ENCODE assay signal across 8 cellular contexts in genomic region chr10:13347235-13348156, GRCh38. TPM values are rescaled to one million over a fixed set of nuclear protein-coding genes. Genes with fewer than 3 reads are reported as not detected.
DNase-seq lines count a peak whose midpoint lies in the region; ATAC-seq and TF ChIP-seq lines count a peak whose summit lies in the region.

No MANE protein-coding gene starts in this region.

- H3K27me3 Mint-ChIP-seq in dendritic cell treated with granulocyte-macrophage colony-stimulating factor and Interleukin-4, amounts not matched to agents 40 ng/mL and 50 ng/mL, for 4 days: peaks cover 19% of the 10 kb centered on the region

- H3K4me1 Mint-ChIP-seq in dendritic cell treated with granulocyte-macrophage colony-stimulating factor and Interleukin-4, amounts not matched to agents 40 ng/mL and 50 ng/mL, for 4 days (ENCODE audit: low read depth): peaks cover 39% of the 10 kb centered on the region

- no peaks in the 10 kb centered on the region for H3K9me3 ChIP-seq in liver (ENCODE audit: control insufficient read depth in 4 of 4, low read length in 3 of 4)

- peak overlapping the region in 1 of 2 donors; percentile 43 for H3K9ac ChIP-seq in liver (ENCODE audit: low read depth in 1 of 2, low read length in 2 of 2)

- TF ChIP-seq RAD21 in liver (IDR thresholded peaks at IDR 0.05): no peak

- peak overlapping the region; percentile 80 for H3K27ac Mint-ChIP-seq in dendritic cell treated with granulocyte-macrophage colony-stimulating factor and Interleukin-4, amounts not matched to agents 40 ng/mL and 50 ng/mL, for 4 days

- H3K27ac ChIP-seq in liver (ENCODE audit: low read depth in 1 of 2, low read length in 2 of 2): peak overlapping the region; percentile 88 to 89

- WGBS in liver: under 1% methylated on average over 142 of the region's 145 CpGs

- ATAC-seq in GM18519 (IDR thresholded peaks at IDR 0.05; ENCODE audit: low FRiP score, unreplicated experiment): peak; percentile 40
- ATAC-seq in HG03039 (IDR thresholded peaks at IDR 0.05; ENCODE audit: unreplicated experiment): peak; percentile 55

- H3K4me3 ChIP-seq in liver (ENCODE audit: low read depth in 1 of 3, low read length in 3 of 3): peak overlapping the region; percentile 44 to 93 (median 60)

- intact Hi-C loops in dendritic cell treated with granulocyte-macrophage colony-stimulating factor and Interleukin-4, amounts not matched to agents 40 ng/mL and 50 ng/mL, for 4 days (cut with micrococcal nuclease): loop anchor here (1.0 to 5.0 kb wide), 2 partner anchors 45 to 1750 kb away; partner anchors contain the start of gene RPP38

- H3K36me3 ChIP-seq in liver (ENCODE audit: control insufficient read depth in 4 of 4, insufficient read depth in 3 of 4, low read depth in 1 of 4, low read length in 3 of 4): peaks cover 0 to 4% (median 0%) of the 10 kb centered on the region in 4 donors

- no peak for TF ChIP-seq CTCF in liver (IDR thresholded peaks at IDR 0.05; ENCODE audit: low read depth, low read length, missing input control)

- H3K4me3 Mint-ChIP-seq in dendritic cell treated with granulocyte-macrophage colony-stimulating factor and Interleukin-4, amounts not matched to agents 40 ng/mL and 50 ng/mL, for 4 days: peak overlapping the region; percentile 73

- peaks cover 3 to 32% (median 18%) of the 10 kb centered on the region in 4 donors for H3K4me1 ChIP-seq in liver (ENCODE audit: control insufficient read depth in 4 of 4, insufficient read depth in 4 of 4, low read length in 3 of 4)

- H3K27me3 ChIP-seq in liver (ENCODE audit: control insufficient read depth in 4 of 4, insufficient read depth in 4 of 4, low read length in 3 of 4): no peaks in the 10 kb centered on the region

- peaks cover 24% of the 10 kb centered on the region for H3K36me3 Mint-ChIP-seq in dendritic cell treated with granulocyte-macrophage colony-stimulating factor and Interleukin-4, amounts not matched to agents 40 ng/mL and 50 ng/mL, for 4 days (ENCODE audit: low read depth)

- peak; percentile 85 for DNase-seq in 8988T
- peak; percentile 25 to 85 for DNase-seq in NCI-H446 (lab: John Stamatoyannopoulos, UW)
- peak; percentile 73 for DNase-seq in activated CD4-positive, alpha-beta T cell treated with anti-CD3 and anti-CD28 coated beads, Interleukin-2, amount 50 U/mL, for 1 hour
- DNase-seq in stimulated activated CD4-positive, alpha-beta T cell treated with anti-CD3 and anti-CD28 coated beads, Interleukin-4, amount 100 ng/mL, for 1 hour: peak; percentile 84

- no peaks in the 10 kb centered on the region for H3K9me3 Mint-ChIP-seq in dendritic cell treated with granulocyte-macrophage colony-stimulating factor and Interleukin-4, amounts not matched to agents 40 ng/mL and 50 ng/mL, for 4 days

TF ChIP-seq in liver, 16 proteins besides CTCF, POLR2A, EP300 and RAD21:
- TF ChIP-seq MAX (IDR thresholded peaks at IDR 0.05): no peak
- no peak for TF ChIP-seq EGR1 (IDR thresholded peaks at IDR 0.05; ENCODE audit: low read depth in 2 of 2)
- TF ChIP-seq GABPA (IDR thresholded peaks at IDR 0.05 in 1 of 2, conservative IDR thresholded peaks at IDR 0.05 in 1 of 2): no peak
- TF ChIP-seq NR2F2 (IDR thresholded peaks at IDR 0.05): no peak
- TF ChIP-seq TAF1 (conservative IDR thresholded peaks at IDR 0.05): no peak
- TF ChIP-seq REST (IDR thresholded peaks at IDR 0.05): no peak
- TF ChIP-seq FOXA2 (IDR thresholded peaks at IDR 0.05): no peak
- no peak for TF ChIP-seq HNF4G (IDR thresholded peaks at IDR 0.05)

RNA-seq across cellular contexts. Expression of gene SEPHS1, which starts 0.6 kb away (rescaled TPM):
- 10 to 100 TPM; 21.9 to 39.3 TPM for total RNA-seq in liver
- 10 to 100 TPM; 10.4 to 34.7 TPM for polyA plus RNA-seq in liver

RNA-seq across cellular contexts. Expression of gene PHYH, which starts 47.6 kb away (rescaled TPM):
- total RNA-seq in liver: 10 to 100 TPM; 45.4 to 70.7 TPM
- 100 to 1,000 TPM; 103 to 139 TPM for polyA plus RNA-seq in liver

Comparison
In these comparisons a context has a peak if more than half of its experiments do, and no peak if none do; other contexts are left out.
1. Peak in every context shown above with its lines: DNase-seq, ATAC-seq, H3K4me3 ChIP-seq and H3K27ac ChIP-seq.